Comparison of ENCODE assay signal across 9 cellular contexts in the genomic region with DNA sequence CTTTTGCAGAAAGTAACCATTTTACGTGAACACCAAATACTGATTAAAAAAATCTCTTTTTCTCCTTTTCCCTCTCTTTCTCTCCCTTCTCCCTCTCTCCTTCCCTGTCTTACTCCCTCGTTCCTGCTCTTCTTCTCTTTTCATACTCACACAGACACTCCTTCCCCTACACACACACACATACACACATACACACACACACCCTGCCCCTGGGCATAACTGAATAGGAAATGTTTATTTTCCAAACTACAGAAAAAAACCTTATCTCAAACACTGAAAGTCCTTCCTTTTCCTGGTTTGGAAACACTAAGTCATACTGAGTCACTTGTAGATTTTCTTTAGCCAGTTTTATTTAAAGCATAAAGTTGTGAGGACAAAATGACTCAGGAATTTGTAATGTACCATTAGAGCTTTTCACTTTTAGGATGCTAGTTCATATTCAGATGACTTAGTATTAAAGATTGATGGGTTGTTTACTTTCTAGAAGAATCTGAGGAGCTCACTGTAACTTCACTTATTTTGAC.
DNase-seq lines count a peak whose midpoint lies in the region; ATAC-seq, FAIRE-seq and TF ChIP-seq lines count a peak whose summit lies in the region.
"Had no signal": no experiment of that assay in that cellular context is flagged by ENCODE, and none has a peak within 500 bp of the region (broad histone marks: within the 10 kb centered on the region; RNA-seq: fewer than 3 reads in every experiment).

No MANE protein-coding gene starts in this region.

- intact Hi-C loops in CD8-positive, alpha-beta T cell (cut with DNase I, micrococcal nuclease), result loop anchor here in 1 of 2 experiments (5.0 kb wide), 2 partner anchors 34 to 36 kb away; no protein-coding TSS in a partner anchor
- intact Hi-C loops in endothelial cell of umbilical vein (cut with micrococcal nuclease), result loop anchor here (1.0 to 5.0 kb wide), 6 partner anchors 11 to 564 kb away; partner anchors contain the start of gene MBNL1

- peak overlapping the region; percentile 77 for H3K27ac Mint-ChIP-seq in CD8-positive, alpha-beta T cell
- H3K27ac Mint-ChIP-seq in natural killer cell treated with Interleukin-12 subunit alpha and Interleukin-12 subunit beta and Interleukin-15 and Interleukin-18, amount 100 ng/mL, for 72 hours, result peak overlapping the region; percentile 80 to 89

- no peak overlapping the region for H3K27ac ChIP-seq in CD8-positive, alpha-beta T cell (ENCODE audit: low read depth, low read length)
- H3K27ac ChIP-seq in endothelial cell of umbilical vein (ENCODE audit: insufficient read depth, low read depth, low read length), result peak overlapping the region; percentile 96

- H3K4me1 ChIP-seq in CD8-positive, alpha-beta T cell (ENCODE audit: insufficient read depth, low read length), result peaks cover 74% of the 10 kb centered on the region
- peaks cover 70% of the 10 kb centered on the region for H3K4me1 ChIP-seq in endothelial cell of umbilical vein (ENCODE audit: control insufficient read depth, extremely low read depth, insufficient read depth, low read length)

- TF ChIP-seq POLR2A in endothelial cell of umbilical vein (IDR thresholded peaks at IDR 0.05; ENCODE audit: low read depth, low read length), result peak; percentile 32

- H3K36me3 ChIP-seq in CD8-positive, alpha-beta T cell (ENCODE audit: insufficient read depth, low read length), result peaks cover 7% of the 10 kb centered on the region
- H3K36me3 ChIP-seq in endothelial cell of umbilical vein (ENCODE audit: control insufficient read depth in 2 of 2, extremely low read depth in 1 of 2, insufficient read depth in 2 of 2, low read length in 2 of 2), result peaks cover 3 to 10% of the 10 kb centered on the region in 2 experiments

- FAIRE-seq in endothelial cell of umbilical vein (lab: Jason Lieb, UNC), result peak; percentile 79

- no peaks in the 10 kb centered on the region for H3K9me3 Mint-ChIP-seq in CD8-positive, alpha-beta T cell
- H3K9me3 Mint-ChIP-seq in natural killer cell treated with Interleukin-12 subunit alpha and Interleukin-12 subunit beta and Interleukin-15 and Interleukin-18, amount 100 ng/mL, for 72 hours, result no peaks in the 10 kb centered on the region

- no peaks in the 10 kb centered on the region for H3K27me3 Mint-ChIP-seq in CD8-positive, alpha-beta T cell (ENCODE audit: low read depth)
- H3K27me3 Mint-ChIP-seq in natural killer cell treated with Interleukin-12 subunit alpha and Interleukin-12 subunit beta and Interleukin-15 and Interleukin-18, amount 100 ng/mL, for 72 hours, result no peaks in the 10 kb centered on the region

- no peaks in the 10 kb centered on the region for H3K27me3 ChIP-seq in CD8-positive, alpha-beta T cell (ENCODE audit: insufficient read depth, low read length)
- no peaks in the 10 kb centered on the region for H3K27me3 ChIP-seq in endothelial cell of umbilical vein (ENCODE audit: control insufficient read depth in 2 of 2, insufficient read depth in 2 of 2, low read length in 2 of 2)

- no peak for TF ChIP-seq CTCF in CD8-positive, alpha-beta T cell (IDR thresholded peaks at IDR 0.05)
- TF ChIP-seq CTCF in endothelial cell of umbilical vein (IDR thresholded peaks at IDR 0.05; ENCODE audit: extremely low read depth in 1 of 2, insufficient read depth in 1 of 2, low read depth in 1 of 2, low read length in 2 of 2), result no peak

- no peaks in the 10 kb centered on the region for H3K9me1 ChIP-seq in endothelial cell of umbilical vein (replicated peaks; ENCODE audit: control insufficient read depth, extremely low read depth, insufficient read depth, low read length)

- H2AFZ ChIP-seq in endothelial cell of umbilical vein (ENCODE audit: low read depth, low read length), result no peak overlapping the region

- no TSS peak for BruUV-seq in endothelial cell of umbilical vein (replicated peaks; lab: Mats Ljungman, UMichigan)

- POLR2A ChIA-PET in CD8-positive, alpha-beta T cell (lab: Charles Lee), result interaction anchor here (0.7 to 2.5 kb wide), 3 partner anchors 12 to 47 kb away, joined by 3 to 9 read pairs (median 6); no protein-coding TSS in a partner anchor
- POLR2A ChIA-PET in endothelial cell of umbilical vein (lab: Charles Lee), result interaction anchor here (0.6 to 2.2 kb wide), 4 partner anchors 11 to 57 kb away, joined by 3 to 9 read pairs (median 4); no protein-coding TSS in a partner anchor

- no peaks in the 10 kb centered on the region for H3K9me3 ChIP-seq in CD8-positive, alpha-beta T cell (ENCODE audit: low read length)
- no peaks in the 10 kb centered on the region for H3K9me3 ChIP-seq in endothelial cell of umbilical vein (replicated peaks; ENCODE audit: control insufficient read depth, insufficient read depth, low read length)

- DNase-seq in CD8-positive, alpha-beta T cell, result no peak
- peak; percentile 88 for DNase-seq in RKO (ENCODE audit: low spot score)
- peak; percentile 97 for DNase-seq in endothelial cell of umbilical vein (ENCODE audit: low read depth, low spot score)
- DNase-seq in natural killer cell treated with Interleukin-12 subunit alpha and Interleukin-12 subunit beta and Interleukin-15 and Interleukin-18, amount 100 ng/mL, for 72 hours (ENCODE audit: low spot score), result no peak
- no peak for DNase-seq in GF-D8 (lab: John Stamatoyannopoulos, UW)
- DNase-seq in NCI-H1092 treated with DMSO at 0.1 percent for 48 hours (lab: John Stamatoyannopoulos, UW), result no peak
- no peak for DNase-seq in 8988T
- DNase-seq in mucosa of gallbladder (ENCODE audit: low spot score), result no peak
- DNase-seq: activated CD4-positive, alpha-beta T cell treated with anti-CD3 and anti-CD28 coated beads, Interleukin-2, amount 50 U/mL, for 4 hours had no signal

- H3K4me2 ChIP-seq in endothelial cell of umbilical vein (ENCODE audit: insufficient read depth, low read length), result peak overlapping the region; percentile 81

- peaks cover 76% of the 10 kb centered on the region for H3K79me2 ChIP-seq in endothelial cell of umbilical vein (ENCODE audit: control insufficient read depth, insufficient read depth, low read length)

- peaks cover 63% of the 10 kb centered on the region for H3K36me3 Mint-ChIP-seq in CD8-positive, alpha-beta T cell
- H3K36me3 Mint-ChIP-seq in natural killer cell treated with Interleukin-12 subunit alpha and Interleukin-12 subunit beta and Interleukin-15 and Interleukin-18, amount 100 ng/mL, for 72 hours, result peaks cover 19% of the 10 kb centered on the region

- peak overlapping the region; percentile 6 for H3K4me3 Mint-ChIP-seq in CD8-positive, alpha-beta T cell
- peak overlapping the region; percentile 72 for H3K4me3 Mint-ChIP-seq in natural killer cell treated with Interleukin-12 subunit alpha and Interleukin-12 subunit beta and Interleukin-15 and Interleukin-18, amount 100 ng/mL, for 72 hours

- no peak for ATAC-seq in CD8-positive, alpha-beta T cell
- peak; percentile 68 to 78 for ATAC-seq in natural killer cell treated with Interleukin-12 subunit alpha and Interleukin-12 subunit beta and Interleukin-15 and Interleukin-18, amount 100 ng/mL, for 72 hours

- CTCF ChIA-PET in CD8-positive, alpha-beta T cell (lab: Charles Lee), result interaction anchor here (2.5 kb wide), 1 partner anchor 147 kb away, joined by 12 read pairs; no protein-coding TSS in a partner anchor
- CTCF ChIA-PET in endothelial cell of umbilical vein (lab: Charles Lee), result interaction anchor here (0.6 to 1.7 kb wide), 11 partner anchors 10 to 259 kb away, joined by 3 to 8 read pairs (median 4); no protein-coding TSS in a partner anchor

- peak overlapping the region; percentile 83 for H3K9ac ChIP-seq in endothelial cell of umbilical vein (replicated peaks; ENCODE audit: extremely low read depth, insufficient read depth, low read length)

- H3K4me3 ChIP-seq in CD8-positive, alpha-beta T cell (ENCODE audit: low read depth, low read length), result no peak overlapping the region
- H3K4me3 ChIP-seq in endothelial cell of umbilical vein (replicated peaks in 1 of 3; ENCODE audit: insufficient read depth in 1 of 3, low read depth in 1 of 3, low read length in 3 of 3), result peak overlapping the region in 1 of 3 experiments; percentile 27

- peaks cover 88% of the 10 kb centered on the region for H3K4me1 Mint-ChIP-seq in CD8-positive, alpha-beta T cell (ENCODE audit: low read depth)
- H3K4me1 Mint-ChIP-seq in natural killer cell treated with Interleukin-12 subunit alpha and Interleukin-12 subunit beta and Interleukin-15 and Interleukin-18, amount 100 ng/mL, for 72 hours (ENCODE audit: low read depth in 2 of 2), result peaks cover 59 to 71% of the 10 kb centered on the region in 2 donors

- dilution Hi-C loops in endothelial cell of umbilical vein (cut with MboI; ENCODE audit: extremely low pct_ligation_motif_present, low sequenced_read_pairs), result no loop called here

- H4K20me1 ChIP-seq in endothelial cell of umbilical vein (replicated peaks; ENCODE audit: control insufficient read depth, extremely low read depth, insufficient read depth, low read length), result no peaks in the 10 kb centered on the region

TF ChIP-seq in endothelial cell of umbilical vein, 7 proteins besides CTCF, POLR2A, EP300 and RAD21:
- peak; percentile 82 for TF ChIP-seq POLR2AphosphoS5 (IDR thresholded peaks at IDR 0.05; ENCODE audit: insufficient read depth, low read depth, low read length)
- TF ChIP-seq EZH2 (IDR thresholded peaks at IDR 0.05; ENCODE audit: borderline replicate concordance, low read depth, low read length, severe bottlenecking), result no peak
- TF ChIP-seq, protein P1, sequence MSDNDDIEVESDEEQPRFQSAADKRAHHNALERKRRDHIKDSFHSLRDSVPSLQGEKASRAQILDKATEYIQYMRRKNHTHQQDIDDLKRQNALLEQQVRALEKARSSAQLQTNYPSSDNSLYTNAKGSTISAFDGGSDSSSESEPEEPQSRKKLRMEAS (IDR thresholded peaks at IDR 0.05; ENCODE audit: insufficient read depth, insufficient read length), result no peak
- peak; percentile 99 for TF ChIP-seq JUN (IDR thresholded peaks at IDR 0.05; ENCODE audit: borderline replicate concordance, insufficient read depth, insufficient read length, low read depth)
- TF ChIP-seq FOS (IDR thresholded peaks at IDR 0.05; ENCODE audit: borderline replicate concordance, insufficient read depth, low read length), result peak; percentile 98
- TF ChIP-seq GATA2 (IDR thresholded peaks at IDR 0.05; ENCODE audit: insufficient read depth, insufficient read length, low read depth, low read length), result peak; percentile 93
- TF ChIP-seq MYC (IDR thresholded peaks at IDR 0.05; ENCODE audit: low read depth, low read length), result no peak

Comparison
In these comparisons a context has a peak if more than half of its experiments do, and no peak if none do; other contexts are left out.
1. DNase-seq: peak in RKO (single experiment) and endothelial cell of umbilical vein (single experiment); none in CD8-positive, alpha-beta T cell (0 of 7), natural killer cell treated with Interleukin-12 subunit alpha and Interleukin-12 subunit beta and Interleukin-15 and Interleukin-18, amount 100 ng/mL, for 72 hours (single experiment), GF-D8 (single experiment), NCI-H1092 treated with DMSO at 0.1 percent for 48 hours (single experiment), 8988T (single experiment) and mucosa of gallbladder (single experiment).